In genomic region chr1:200292699-200293098, GRCh38 we compare ENCODE assay signal across 36 cellular contexts.
"Had no signal": no experiment of that assay in that cellular context is flagged by ENCODE, and none has a peak within 500 bp of the region (broad histone marks: within the 10 kb centered on the region; RNA-seq: fewer than 3 reads in every experiment).

No MANE protein-coding gene starts in this region.

- H3K4me1 ChIP-seq: breast epithelium had no signal

- DNase-seq: activated CD4-positive, alpha-beta memory T cell treated with anti-CD3 and anti-CD28 coated beads, Interleukin-2, amount 10 ng/mL, durations not matched to agents 7 days and 5 days; activated CD4-positive, alpha-beta T cell treated with anti-CD3 and anti-CD28 coated beads for 1 hour; activated CD4-positive, alpha-beta T cell treated with anti-CD3 and anti-CD28 coated beads for 36 hours; activated CD4-positive, alpha-beta T cell treated with anti-CD3 and anti-CD28 coated beads for 48 hours; activated CD4-positive, alpha-beta T cell treated with anti-CD3 and anti-CD28 coated beads, Interleukin-2, amount 10 ng/mL, durations not matched to agents 7 days and 5 days; activated CD4-positive, alpha-beta T cell treated with anti-CD3 and anti-CD28 coated beads, Interleukin-2, amount 50 U/mL, for 48 hours; activated CD4-positive, CD25-positive, alpha-beta regulatory T cell; activated CD8-positive, alpha-beta memory T cell treated with anti-CD3 and anti-CD28 coated beads for 24 hours; activated CD8-positive, alpha-beta memory T cell treated with anti-CD3 and anti-CD28 coated beads, Interleukin-2, amount 10 ng/mL, durations not matched to agents 7 days and 5 days; activated CD8-positive, alpha-beta memory T cell treated with anti-CD3 and anti-CD28 coated beads, Interleukin-2, amount 50 U/mL, for 48 hours; activated CD8-positive, alpha-beta T cell treated with anti-CD3 and anti-CD28 coated beads, Interleukin-2, amount 10 ng/mL, durations not matched to agents 7 days and 5 days; activated effector memory CD4-positive, alpha-beta T cell treated with Interleukin-2 at 50 U/mL for 16 hours; activated gamma-delta T cell; activated naive CD4-positive, alpha-beta T cell treated with anti-CD3 and anti-CD28 coated beads, Interleukin-2, amount 10 ng/mL, durations not matched to agents 7 days and 5 days; activated naive CD4-positive, alpha-beta T cell treated with Interleukin-2 at 50 U/mL for 16 hours; activated naive CD8-positive, alpha-beta T cell treated with anti-CD3 and anti-CD28 coated beads, Interleukin-2, amount 10 ng/mL, durations not matched to agents 7 days and 5 days; activated naive CD8-positive, alpha-beta T cell treated with anti-CD3 and anti-CD28 coated beads, Interleukin-2, amount 50 U/mL, for 24 hours; activated T-cell treated with anti-CD3 and anti-CD28 coated beads, Interleukin-2, amount 50 U/mL, for 24 hours; activated T-cell treated with anti-CD3 and anti-CD28 coated beads, Interleukin-2, amount 50 U/mL, for 48 hours; amygdala; anterior cingulate cortex; body of pancreas; brain microvascular endothelial cell; central memory CD4-positive, alpha-beta T cell; T-helper 1 cell; T-helper 2 cell; T-helper 9 cell; WERI-Rb-1 had no signal

- H3K36me3 ChIP-seq: brain microvascular endothelial cell, breast epithelium, WERI-Rb-1 had no signal

- H3K9me3 Mint-ChIP-seq: activated CD4-positive, alpha-beta memory T cell treated with anti-CD3 and anti-CD28 coated beads, Interleukin-2, amount 10 ng/mL, durations not matched to agents 7 days and 5 days; activated CD4-positive, alpha-beta T cell treated with anti-CD3 and anti-CD28 coated beads, Interleukin-2, amount 10 ng/mL, durations not matched to agents 7 days and 5 days; activated naive CD4-positive, alpha-beta T cell treated with anti-CD3 and anti-CD28 coated beads, Interleukin-2, amount 10 ng/mL, durations not matched to agents 7 days and 5 days; activated naive CD4-positive, alpha-beta T cell treated with anti-CD3 and anti-CD28 coated beads, Interleukin-2, amount 50 U/mL, for 24 hours; activated naive CD8-positive, alpha-beta T cell treated with anti-CD3 and anti-CD28 coated beads, Interleukin-2, amount 10 ng/mL, durations not matched to agents 7 days and 5 days; activated naive CD8-positive, alpha-beta T cell treated with anti-CD3 and anti-CD28 coated beads, Interleukin-2, amount 50 U/mL, for 24 hours; activated T-cell treated with anti-CD3 and anti-CD28 coated beads, Interleukin-2, amount 50 U/mL, for 24 hours; activated T-helper 2 cell treated with anti-CD3 and anti-CD28 coated beads, Interferon-gamma antibody, Interleukin-2, Interleukin-4, amounts not matched to agents 10 μg/mL and 5 μg/mL and 100 μg/mL, durations not matched to agents 14 hours and 24 hours and 36 hours; T-helper 1 cell treated with Interleukin-12 subunit alpha and Interleukin-12 subunit beta and Interleukin-4 antibody, amounts not matched to agents 30 μg/mL and 1 μg/mL, for 36 hours; T-helper 2 cell treated with Interferon-gamma antibody and Interleukin-4, amounts not matched to agents 5 μg/mL and 100 μg/mL, for 36 hours; WTC11 had no signal

- H3K27ac ChIP-seq: brain microvascular endothelial cell, breast epithelium, WERI-Rb-1 had no signal

- H3K4me3 Mint-ChIP-seq: activated CD4-positive, alpha-beta memory T cell treated with anti-CD3 and anti-CD28 coated beads, Interleukin-2, amount 10 ng/mL, durations not matched to agents 7 days and 5 days; activated CD4-positive, alpha-beta T cell treated with anti-CD3 and anti-CD28 coated beads for 36 hours; activated CD4-positive, alpha-beta T cell treated with anti-CD3 and anti-CD28 coated beads, Interleukin-2, amount 10 ng/mL, durations not matched to agents 7 days and 5 days; activated CD8-positive, alpha-beta memory T cell treated with anti-CD3 and anti-CD28 coated beads, Interleukin-2, amount 10 ng/mL, durations not matched to agents 7 days and 5 days; activated CD8-positive, alpha-beta T cell treated with anti-CD3 and anti-CD28 coated beads, Interleukin-2, amount 10 ng/mL, durations not matched to agents 7 days and 5 days; activated naive CD4-positive, alpha-beta T cell treated with anti-CD3 and anti-CD28 coated beads, Interleukin-2, amount 10 ng/mL, durations not matched to agents 7 days and 5 days; activated naive CD4-positive, alpha-beta T cell treated with anti-CD3 and anti-CD28 coated beads, Interleukin-2, amount 50 U/mL, for 24 hours; activated naive CD8-positive, alpha-beta T cell; activated naive CD8-positive, alpha-beta T cell treated with anti-CD3 and anti-CD28 coated beads, Interleukin-2, amount 10 ng/mL, durations not matched to agents 7 days and 5 days; activated naive CD8-positive, alpha-beta T cell treated with anti-CD3 and anti-CD28 coated beads, Interleukin-2, amount 50 U/mL, for 24 hours; activated T-cell treated with anti-CD3 and anti-CD28 coated beads, Interleukin-2, amount 50 U/mL, for 24 hours; T-helper 1 cell treated with Interleukin-12 subunit alpha and Interleukin-12 subunit beta and Interleukin-4 antibody, amounts not matched to agents 30 μg/mL and 1 μg/mL, for 36 hours; T-helper 2 cell treated with Interferon-gamma antibody and Interleukin-4, amounts not matched to agents 5 μg/mL and 100 μg/mL, for 36 hours; WTC11 had no signal

- H3K27me3 ChIP-seq: body of pancreas, brain microvascular endothelial cell, breast epithelium had no signal

- H3K9me3 ChIP-seq: body of pancreas, breast epithelium had no signal

- H3K4me3 ChIP-seq: body of pancreas, breast epithelium had no signal

- H3K4me1 Mint-ChIP-seq: activated CD4-positive, alpha-beta T cell treated with anti-CD3 and anti-CD28 coated beads for 36 hours; activated naive CD4-positive, alpha-beta T cell treated with anti-CD3 and anti-CD28 coated beads, Interleukin-2, amount 10 ng/mL, durations not matched to agents 7 days and 5 days; activated naive CD4-positive, alpha-beta T cell treated with anti-CD3 and anti-CD28 coated beads, Interleukin-2, amount 50 U/mL, for 24 hours; activated naive CD8-positive, alpha-beta T cell treated with anti-CD3 and anti-CD28 coated beads, Interleukin-2, amount 50 U/mL, for 24 hours had no signal

- H3K36me3 Mint-ChIP-seq: activated CD8-positive, alpha-beta memory T cell treated with anti-CD3 and anti-CD28 coated beads, Interleukin-2, amount 10 ng/mL, durations not matched to agents 7 days and 5 days; activated naive CD4-positive, alpha-beta T cell treated with anti-CD3 and anti-CD28 coated beads, Interleukin-2, amount 10 ng/mL, durations not matched to agents 7 days and 5 days; activated naive CD4-positive, alpha-beta T cell treated with anti-CD3 and anti-CD28 coated beads, Interleukin-2, amount 50 U/mL, for 24 hours; activated naive CD8-positive, alpha-beta T cell; activated naive CD8-positive, alpha-beta T cell treated with anti-CD3 and anti-CD28 coated beads, Interleukin-2, amount 10 ng/mL, durations not matched to agents 7 days and 5 days; WTC11 had no signal

- ATAC-seq: activated CD4-positive, alpha-beta T cell treated with anti-CD3 and anti-CD28 coated beads for 36 hours; activated CD4-positive, CD25-positive, alpha-beta regulatory T cell treated with anti-CD3 and anti-CD28 coated beads, Interleukin-2, amount 50 U/mL, for 24 hours; activated CD8-positive, alpha-beta memory T cell treated with anti-CD3 and anti-CD28 coated beads, Interleukin-2, amount 10 ng/mL, durations not matched to agents 7 days and 5 days; activated CD8-positive, alpha-beta T cell treated with anti-CD3 and anti-CD28 coated beads, Interleukin-2, amount 10 ng/mL, durations not matched to agents 7 days and 5 days; activated naive CD8-positive, alpha-beta T cell treated with anti-CD3 and anti-CD28 coated beads, Interleukin-2, amount 50 U/mL, for 24 hours; body of pancreas; WTC11 had no signal

- H3K27me3 Mint-ChIP-seq: activated CD4-positive, alpha-beta T cell treated with anti-CD3 and anti-CD28 coated beads for 36 hours; activated naive CD4-positive, alpha-beta T cell treated with anti-CD3 and anti-CD28 coated beads, Interleukin-2, amount 50 U/mL, for 24 hours; activated naive CD8-positive, alpha-beta T cell; activated naive CD8-positive, alpha-beta T cell treated with anti-CD3 and anti-CD28 coated beads, Interleukin-2, amount 10 ng/mL, durations not matched to agents 7 days and 5 days; activated naive CD8-positive, alpha-beta T cell treated with anti-CD3 and anti-CD28 coated beads, Interleukin-2, amount 50 U/mL, for 24 hours; activated T-cell treated with anti-CD3 and anti-CD28 coated beads, Interleukin-2, amount 50 U/mL, for 24 hours had no signal

- H3K27ac Mint-ChIP-seq: activated CD4-positive, alpha-beta memory T cell treated with anti-CD3 and anti-CD28 coated beads, Interleukin-2, amount 10 ng/mL, durations not matched to agents 7 days and 5 days; activated CD4-positive, alpha-beta T cell treated with anti-CD3 and anti-CD28 coated beads for 36 hours; activated CD4-positive, alpha-beta T cell treated with anti-CD3 and anti-CD28 coated beads, Interleukin-2, amount 10 ng/mL, durations not matched to agents 7 days and 5 days; activated CD8-positive, alpha-beta memory T cell treated with anti-CD3 and anti-CD28 coated beads, Interleukin-2, amount 10 ng/mL, durations not matched to agents 7 days and 5 days; activated CD8-positive, alpha-beta T cell treated with anti-CD3 and anti-CD28 coated beads, Interleukin-2, amount 10 ng/mL, durations not matched to agents 7 days and 5 days; activated naive CD4-positive, alpha-beta T cell treated with anti-CD3 and anti-CD28 coated beads, Interleukin-2, amount 10 ng/mL, durations not matched to agents 7 days and 5 days; activated naive CD4-positive, alpha-beta T cell treated with anti-CD3 and anti-CD28 coated beads, Interleukin-2, amount 50 U/mL, for 24 hours; activated naive CD8-positive, alpha-beta T cell; activated naive CD8-positive, alpha-beta T cell treated with anti-CD3 and anti-CD28 coated beads, Interleukin-2, amount 10 ng/mL, durations not matched to agents 7 days and 5 days; activated naive CD8-positive, alpha-beta T cell treated with anti-CD3 and anti-CD28 coated beads, Interleukin-2, amount 50 U/mL, for 24 hours; activated T-cell treated with anti-CD3 and anti-CD28 coated beads, Interleukin-2, amount 50 U/mL, for 24 hours; activated T-helper 2 cell treated with anti-CD3 and anti-CD28 coated beads, Interferon-gamma antibody, Interleukin-2, Interleukin-4, amounts not matched to agents 10 μg/mL and 5 μg/mL and 100 μg/mL, durations not matched to agents 14 hours and 24 hours and 36 hours; T-helper 1 cell treated with Interleukin-12 subunit alpha and Interleukin-12 subunit beta and Interleukin-4 antibody, amounts not matched to agents 30 μg/mL and 1 μg/mL, for 36 hours; T-helper 2 cell treated with Interferon-gamma antibody and Interleukin-4, amounts not matched to agents 5 μg/mL and 100 μg/mL, for 36 hours; WTC11 had no signal
